36 cellular contexts compared by ENCODE assay signal in genomic region chr19:28539759-28540158, GRCh38.
"Had no signal": no experiment of that assay in that cellular context is flagged by ENCODE, and none has a peak within 500 bp of the region (broad histone marks: within the 10 kb centered on the region; RNA-seq: fewer than 3 reads in every experiment).

No MANE protein-coding gene starts in this region.

- H3K36me3 ChIP-seq: MG63 had no signal

- H3K27me3 ChIP-seq: MG63 had no signal

- H3K4me3 ChIP-seq: MG63 had no signal

- DNase-seq: Karpas-422, Kasumi-1, MG63, MM.1S, MV-4-11, NCI-H1048, NCI-H1092, NCI-H1092 treated with DMSO at 0.1 percent for 48 hours, NCI-H1105, NCI-H1105 treated with DMSO at 0.1 percent for 48 hours, NCI-H1417, NCI-H1417 treated with DMSO at 0.1 percent for 48 hours, NCI-H1436, NCI-H1436 treated with DMSO at 0.1 percent for 48 hours, NCI-H146, NCI-H1694, NCI-H1694 treated with DMSO at 0.1 percent for 48 hours, NCI-H187, NCI-H187 treated with DMSO at 0.1 percent for 48 hours, NCI-H1930, NCI-H2029, NCI-H2029 treated with DMSO at 0.1 percent for 48 hours, NCI-H2081, NCI-H2081 treated with DMSO at 0.1 percent for 48 hours, NCI-H2107, NCI-H2171, NCI-H2171 treated with DMSO at 0.1 percent for 48 hours, NCI-H2227 treated with DMSO at 0.1 percent for 48 hours, NCI-H226, NCI-H345, NCI-H446, NCI-H446 treated with DMSO at 0.1 percent for 48 hours, NCI-H510A, NCI-H510A treated with DMSO at 0.1 percent for 48 hours, NCI-H524, NCI-H524 treated with DMSO at 0.1 percent for 48 hours had no signal
